Comparison of ENCODE assay signal across 32 cellular contexts in the genomic region with DNA sequence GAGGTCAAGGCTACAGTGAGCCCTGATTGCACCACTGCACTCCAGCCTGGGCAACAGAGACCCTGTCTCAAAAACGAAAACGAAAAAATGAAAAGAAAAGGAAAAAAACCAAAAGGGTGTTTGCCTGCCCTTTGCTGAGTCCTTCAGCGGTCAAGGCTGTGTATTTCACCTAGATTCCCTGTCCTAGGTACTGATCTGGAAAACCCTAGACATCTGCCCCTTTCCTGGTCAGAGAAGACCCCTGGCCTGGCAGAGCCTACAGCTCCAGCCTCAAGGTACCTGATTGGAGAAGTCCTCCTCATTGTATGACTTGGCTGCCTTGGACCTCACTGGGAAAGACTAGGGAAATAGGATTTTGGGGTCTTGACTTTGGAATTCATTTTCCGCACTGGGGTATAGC.
"Had no signal": no experiment of that assay in that cellular context is flagged by ENCODE, and none has a peak within 500 bp of the region (broad histone marks: within the 10 kb centered on the region; RNA-seq: fewer than 3 reads in every experiment).

No MANE protein-coding gene starts in this region.

- ATAC-seq: activated CD8-positive, alpha-beta memory T cell treated with anti-CD3 and anti-CD28 coated beads, Interleukin-2, amount 10 ng/mL, durations not matched to agents 7 days and 5 days; activated naive CD8-positive, alpha-beta T cell treated with anti-CD3 and anti-CD28 coated beads, Interleukin-2, amount 50 U/mL, for 24 hours had no signal

- H3K4me3 ChIP-seq: Peyer's patch, SJSA1 had no signal

- H3K27me3 Mint-ChIP-seq: activated B cell treated with CpG ODN at 0.5 μM for 24 hours; activated naive CD8-positive, alpha-beta T cell treated with anti-CD3 and anti-CD28 coated beads, Interleukin-2, amount 50 U/mL, for 24 hours had no signal

- H3K9me3 Mint-ChIP-seq: activated B cell treated with CpG ODN at 0.5 μM for 24 hours; activated CD4-positive, alpha-beta memory T cell treated with anti-CD3 and anti-CD28 coated beads, Interleukin-2, amount 10 ng/mL, durations not matched to agents 7 days and 5 days; activated naive CD4-positive, alpha-beta T cell treated with anti-CD3 and anti-CD28 coated beads, Interleukin-2, amount 10 ng/mL, durations not matched to agents 7 days and 5 days; activated naive CD8-positive, alpha-beta T cell treated with anti-CD3 and anti-CD28 coated beads, Interleukin-2, amount 50 U/mL, for 24 hours; brain had no signal

- H3K27ac Mint-ChIP-seq: activated B cell treated with CpG ODN at 0.5 μM for 24 hours; activated CD4-positive, alpha-beta memory T cell treated with anti-CD3 and anti-CD28 coated beads, Interleukin-2, amount 10 ng/mL, durations not matched to agents 7 days and 5 days; activated CD8-positive, alpha-beta memory T cell treated with anti-CD3 and anti-CD28 coated beads, Interleukin-2, amount 10 ng/mL, durations not matched to agents 7 days and 5 days; activated naive CD4-positive, alpha-beta T cell treated with anti-CD3 and anti-CD28 coated beads, Interleukin-2, amount 10 ng/mL, durations not matched to agents 7 days and 5 days; activated naive CD8-positive, alpha-beta T cell; activated naive CD8-positive, alpha-beta T cell treated with anti-CD3 and anti-CD28 coated beads, Interleukin-2, amount 50 U/mL, for 24 hours had no signal

- DNase-seq: activated B cell treated with CpG ODN at 0.5 μM for 24 hours; activated CD4-positive, alpha-beta memory T cell treated with anti-CD3 and anti-CD28 coated beads, Interleukin-2, amount 10 ng/mL, durations not matched to agents 7 days and 5 days; activated CD4-positive, alpha-beta T cell treated with anti-CD3 and anti-CD28 coated beads for 4 hours; activated CD4-positive, alpha-beta T cell treated with anti-CD3 and anti-CD28 coated beads, Interleukin-2, amount 50 U/mL, for 1 hour; activated CD4-positive, CD25-positive, alpha-beta regulatory T cell treated with anti-CD3 and anti-CD28 coated beads, Interleukin-2, amount 50 U/mL, for 72 hours; activated CD8-positive, alpha-beta memory T cell treated with anti-CD3 and anti-CD28 coated beads for 24 hours; activated CD8-positive, alpha-beta memory T cell treated with anti-CD3 and anti-CD28 coated beads, Interleukin-2, amount 10 ng/mL, durations not matched to agents 7 days and 5 days; activated CD8-positive, alpha-beta memory T cell treated with anti-CD3 and anti-CD28 coated beads, Interleukin-2, amount 50 U/mL, for 48 hours; activated effector memory CD4-positive, alpha-beta T cell treated with Interleukin-2 at 50 U/mL for 16 hours; activated naive CD4-positive, alpha-beta T cell treated with anti-CD3 and anti-CD28 coated beads, Interleukin-2, amount 10 ng/mL, durations not matched to agents 7 days and 5 days; activated naive CD8-positive, alpha-beta T cell treated with anti-CD3 and anti-CD28 coated beads, Interleukin-2, amount 50 U/mL, for 24 hours; activated T-cell treated with anti-CD3 and anti-CD28 coated beads, Interleukin-2, amount 50 U/mL, for 48 hours; anterior cingulate cortex; central memory CD4-positive, alpha-beta T cell; NCI-H1092; NCI-H1436 treated with DMSO at 0.1 percent for 48 hours; NCI-H1694 treated with DMSO at 0.1 percent for 48 hours; NCI-H2029; NCI-H345; NCI-H524 treated with DMSO at 0.1 percent for 48 hours; Peyer's patch; RPMI8226; SHP77 treated with DMSO at 0.1 percent for 48 hours; SW 1271; T-helper 1 cell; T-helper 2 cell; T-helper 9 cell had no signal

- H3K36me3 ChIP-seq: Peyer's patch, SJSA1 had no signal

- H3K4me1 ChIP-seq: Peyer's patch, SJSA1 had no signal

- H3K9me3 ChIP-seq: Peyer's patch, SJSA1 had no signal

- FAIRE-seq: colon had no signal

- H3K36me3 Mint-ChIP-seq: activated CD8-positive, alpha-beta memory T cell treated with anti-CD3 and anti-CD28 coated beads, Interleukin-2, amount 10 ng/mL, durations not matched to agents 7 days and 5 days; activated naive CD4-positive, alpha-beta T cell treated with anti-CD3 and anti-CD28 coated beads, Interleukin-2, amount 10 ng/mL, durations not matched to agents 7 days and 5 days; activated naive CD8-positive, alpha-beta T cell; brain had no signal

- H3K27me3 ChIP-seq: Peyer's patch, SJSA1 had no signal

- H3K27ac ChIP-seq: Peyer's patch, SJSA1, VCaP had no signal

- H3K4me3 Mint-ChIP-seq: activated B cell treated with CpG ODN at 0.5 μM for 24 hours; activated CD4-positive, alpha-beta memory T cell treated with anti-CD3 and anti-CD28 coated beads, Interleukin-2, amount 10 ng/mL, durations not matched to agents 7 days and 5 days; activated CD8-positive, alpha-beta memory T cell treated with anti-CD3 and anti-CD28 coated beads, Interleukin-2, amount 10 ng/mL, durations not matched to agents 7 days and 5 days; activated naive CD4-positive, alpha-beta T cell treated with anti-CD3 and anti-CD28 coated beads, Interleukin-2, amount 10 ng/mL, durations not matched to agents 7 days and 5 days; activated naive CD8-positive, alpha-beta T cell; activated naive CD8-positive, alpha-beta T cell treated with anti-CD3 and anti-CD28 coated beads, Interleukin-2, amount 50 U/mL, for 24 hours; brain had no signal
